Comparison of ENCODE assay signal across 1 cellular context in genomic region chr20:37347347-37347823, GRCh38.
TF ChIP-seq lines count a peak whose summit lies in the region.

No MANE protein-coding gene starts in this region.

TF ChIP-seq in HepG2, 621 proteins besides CTCF, POLR2A, EP300 and RAD21:
- no peak for TF ChIP-seq ZBTB49 (CRISPR knock-in tag; IDR thresholded peaks at IDR 0.05; ENCODE audit: borderline replicate concordance)
- no peak for TF ChIP-seq PRDM15 (CRISPR knock-in tag; IDR thresholded peaks at IDR 0.05)
- TF ChIP-seq ZNF280D (CRISPR knock-in tag; IDR thresholded peaks at IDR 0.05), result peak; percentile 35; the same call in 1 of the 2 replicates
- TF ChIP-seq MTERF4 (CRISPR knock-in tag; IDR thresholded peaks at IDR 0.05), result no peak
- peak; percentile 37; the same call in 1 of the 2 replicates for TF ChIP-seq ZNF552 (CRISPR knock-in tag; IDR thresholded peaks at IDR 0.05; ENCODE audit: borderline replicate concordance)
- TF ChIP-seq HES4 (CRISPR knock-in tag; IDR thresholded peaks at IDR 0.05; ENCODE audit: borderline replicate concordance), result no peak
- no peak for TF ChIP-seq ZNF333 (CRISPR knock-in tag; IDR thresholded peaks at IDR 0.05; ENCODE audit: borderline replicate concordance)
- 0 out of 2 replicates have a peak, but pooled peaks have one; percentile 54 for TF ChIP-seq ZNF44 (CRISPR knock-in tag; IDR thresholded peaks at IDR 0.05)
- TF ChIP-seq ZNF274 (CRISPR knock-in tag; IDR thresholded peaks at IDR 0.05), result 0 out of 2 replicates have a peak, but pooled peaks have one; percentile 2
- 0 out of 2 replicates have a peak, but pooled peaks have one; percentile 6 for TF ChIP-seq ZNF773 (CRISPR knock-in tag; IDR thresholded peaks at IDR 0.05; ENCODE audit: borderline replicate concordance)
- TF ChIP-seq ZNF629 (CRISPR knock-in tag; conservative IDR thresholded peaks at IDR 0.05), result peak; percentile 80
TF ChIP-seq in HepG2: peak in this region for 6.
